In genomic region chr12:104516821-104517220, GRCh38 we compare ENCODE assay signal across 19 cellular contexts.
"Had no signal": no experiment of that assay in that cellular context is flagged by ENCODE, and none has a peak within 500 bp of the region (broad histone marks: within the 10 kb centered on the region; RNA-seq: fewer than 3 reads in every experiment).

No MANE protein-coding gene starts in this region.

- H3K9me3 Mint-ChIP-seq: activated naive CD8-positive, alpha-beta T cell treated with anti-CD3 and anti-CD28 coated beads for 36 hours; activated T-cell treated with anti-CD3 and anti-CD28 coated beads, Interleukin-2, amount 50 U/mL, for 24 hours; neural progenitor cell had no signal

- H3K27ac ChIP-seq: brain microvascular endothelial cell, epithelial cell of prostate, gastrocnemius medialis, neural progenitor cell, ovary, stomach, thoracic aorta, vagina had no signal

- H3K4me2 ChIP-seq: neural progenitor cell had no signal

- H3K36me3 Mint-ChIP-seq: activated naive CD8-positive, alpha-beta T cell treated with anti-CD3 and anti-CD28 coated beads for 36 hours; neural progenitor cell had no signal

- H3K4me3 Mint-ChIP-seq: activated CD8-positive, alpha-beta memory T cell treated with anti-CD3 and anti-CD28 coated beads, Interleukin-2, amount 10 ng/mL, durations not matched to agents 7 days and 5 days; activated naive CD8-positive, alpha-beta T cell treated with anti-CD3 and anti-CD28 coated beads for 36 hours; activated T-cell treated with anti-CD3 and anti-CD28 coated beads, Interleukin-2, amount 50 U/mL, for 24 hours; neural progenitor cell had no signal

- H3K27me3 ChIP-seq: brain microvascular endothelial cell, gastrocnemius medialis, neural progenitor cell, ovary, stomach, vagina had no signal

- H2AFZ ChIP-seq: neural progenitor cell had no signal

- H3K27me3 Mint-ChIP-seq: activated CD8-positive, alpha-beta memory T cell treated with anti-CD3 and anti-CD28 coated beads, Interleukin-2, amount 10 ng/mL, durations not matched to agents 7 days and 5 days; activated naive CD8-positive, alpha-beta T cell treated with anti-CD3 and anti-CD28 coated beads for 36 hours; activated T-cell treated with anti-CD3 and anti-CD28 coated beads, Interleukin-2, amount 50 U/mL, for 24 hours had no signal

- H3K9me3 ChIP-seq: gastrocnemius medialis, ovary, stomach, thoracic aorta, vagina had no signal

- H3K4me3 ChIP-seq: gastrocnemius medialis, neural progenitor cell, ovary, stomach, thoracic aorta, vagina had no signal

- H3K27ac Mint-ChIP-seq: activated CD8-positive, alpha-beta memory T cell treated with anti-CD3 and anti-CD28 coated beads, Interleukin-2, amount 10 ng/mL, durations not matched to agents 7 days and 5 days; activated naive CD8-positive, alpha-beta T cell treated with anti-CD3 and anti-CD28 coated beads for 36 hours; activated T-cell treated with anti-CD3 and anti-CD28 coated beads, Interleukin-2, amount 50 U/mL, for 24 hours; neural progenitor cell had no signal

- DNase-seq: activated CD4-positive, alpha-beta T cell treated with anti-CD3 and anti-CD28 coated beads, Interleukin-2, amount 50 U/mL, for 4 hours; activated CD4-positive, CD25-positive, alpha-beta regulatory T cell treated with anti-CD3 and anti-CD28 coated beads, Interleukin-2, amount 50 U/mL, for 72 hours; activated CD8-positive, alpha-beta memory T cell treated with anti-CD3 and anti-CD28 coated beads, Interleukin-2, amount 10 ng/mL, durations not matched to agents 7 days and 5 days; activated gamma-delta T cell treated with Interleukin-2 at 50 U/mL for 16 hours; activated naive CD8-positive, alpha-beta T cell treated with anti-CD3 and anti-CD28 coated beads for 36 hours; activated T-cell treated with anti-CD3 and anti-CD28 coated beads, Interleukin-2, amount 50 U/mL, for 24 hours; brain microvascular endothelial cell; effector memory CD4-positive, alpha-beta T cell; gastrocnemius medialis; kidney; left ventricle myocardium superior; ovary; stimulated activated CD4-positive, alpha-beta T cell treated with anti-CD3 and anti-CD28 coated beads, Interleukin-2, amount 100 ng/mL, for 48 hours; stimulated activated CD8-positive, alpha-beta memory T cell treated with anti-CD3 and anti-CD28 coated beads, Interleukin-4, amount 100 ng/mL, for 48 hours; stomach had no signal

- H3K36me3 ChIP-seq: brain microvascular endothelial cell, gastrocnemius medialis, neural progenitor cell, ovary, stomach, thoracic aorta, vagina had no signal

- H3K9ac ChIP-seq: neural progenitor cell had no signal

- H3K4me1 ChIP-seq: gastrocnemius medialis had no signal

- ATAC-seq: activated CD8-positive, alpha-beta memory T cell treated with anti-CD3 and anti-CD28 coated beads, Interleukin-2, amount 10 ng/mL, durations not matched to agents 7 days and 5 days; gastrocnemius medialis; left ventricle myocardium superior had no signal
